In genomic region chr17:59565171-59565958, GRCh38 we compare ENCODE assay signal across 8 cellular contexts.
DNase-seq lines count a peak whose midpoint lies in the region; ATAC-seq lines count a peak whose summit lies in the region.

TSS of gene DHX40 (plus strand) at chr17:59565610. CDS start at chr17:59565672, 62 bp downstream.

- peak; percentile 68 for DNase-seq in NCI-H2081 treated with DMSO at 0.1 percent for 48 hours (lab: John Stamatoyannopoulos, UW)
- DNase-seq in T1000 (lab: John Stamatoyannopoulos, UW) = peak; percentile 86
- DNase-seq in astrocyte of the hippocampus (ENCODE audit: low read depth, low spot score) = peak; percentile 98
- peak; percentile 79 to 81 for DNase-seq in hippocampal formation (lab: John Stamatoyannopoulos, UW)
- peak; percentile 98 for DNase-seq in retina

- ATAC-seq in GM18498 (IDR thresholded peaks at IDR 0.05; ENCODE audit: unreplicated experiment) = peak; percentile 85
- ATAC-seq in HG02973 (IDR thresholded peaks at IDR 0.05; ENCODE audit: unreplicated experiment) = peak; percentile 77
- no peak for ATAC-seq in GM21526 (IDR thresholded peaks at IDR 0.05; ENCODE audit: low FRiP score, unreplicated experiment)
